In genomic region chr14:90804776-90805391, GRCh38 we compare ENCODE assay signal across 20 cellular contexts. TPM values are rescaled to one million over a fixed set of nuclear protein-coding genes. Genes with fewer than 3 reads are reported as not detected.
A peak's percentile ranks its signal among the peaks of the same experiment; 100 is the strongest.
DNase-seq lines count a peak whose midpoint lies in the region; ATAC-seq, FAIRE-seq and TF ChIP-seq lines count a peak whose summit lies in the region.
"Had no signal": no experiment of that assay in that cellular context is flagged by ENCODE, and none has a peak within 500 bp of the region (broad histone marks: within the 10 kb centered on the region; RNA-seq: fewer than 3 reads in every experiment).

No MANE protein-coding gene starts in this region.

- H3K79me1 ChIP-seq in neuronal stem cell (ENCODE audit: low read depth, low read length): peaks cover 3% of the 10 kb centered on the region

- no peak overlapping the region for H3K4me2 ChIP-seq in SK-N-SH
- peak overlapping the region; percentile 61 for H3K4me2 ChIP-seq in K562 (ENCODE audit: insufficient read depth, low read length)
- H3K4me2 ChIP-seq in neuronal stem cell (ENCODE audit: insufficient read depth, low read length, poor library complexity, severe bottlenecking): no peak overlapping the region

- no peak for DNase-seq in SK-N-SH
- DNase-seq in K562 (ENCODE audit: extremely low read depth in 1 of 4, low spot score in 3 of 4): no peak
- DNase-seq in neuronal stem cell (ENCODE audit: low spot score): no peak
- DNase-seq in upper lobe of left lung: no peak
- DNase-seq in activated T-cell treated with anti-CD3 and anti-CD28 coated beads, Interleukin-2, amount 50 U/mL, for 24 hours: no peak
- DNase-seq in thyroid gland: no peak
- DNase-seq in activated CD4-positive, alpha-beta T cell treated with anti-CD3 and anti-CD28 coated beads, Interleukin-2, amount 10 ng/mL, durations not matched to agents 24 days and 14 days: no peak
- DNase-seq: CD4-positive, alpha-beta memory T cell; MV-4-11; NCI-H1436 treated with DMSO at 0.1 percent for 48 hours; NCI-H2029 treated with DMSO at 0.1 percent for 48 hours; NCI-H2171 treated with DMSO at 0.1 percent for 48 hours; NCI-H748 treated with DMSO at 0.1 percent for 48 hours; RPMI8226 had no signal

- no peaks in the 10 kb centered on the region for H3K9me2 ChIP-seq in SK-N-SH

- H3K9me3 Mint-ChIP-seq in activated T-cell treated with anti-CD3 and anti-CD28 coated beads, Interleukin-2, amount 50 U/mL, for 24 hours: no peaks in the 10 kb centered on the region
- peaks cover 5% of the 10 kb centered on the region for H3K9me3 Mint-ChIP-seq in activated CD4-positive, alpha-beta T cell treated with anti-CD3 and anti-CD28 coated beads, Interleukin-2, amount 10 ng/mL, durations not matched to agents 24 days and 14 days
- H3K9me3 Mint-ChIP-seq: CD4-positive, alpha-beta memory T cell had no signal

- peaks cover 6% of the 10 kb centered on the region for H3K4me1 Mint-ChIP-seq in activated T-cell treated with anti-CD3 and anti-CD28 coated beads, Interleukin-2, amount 50 U/mL, for 24 hours (ENCODE audit: low read depth)
- H3K4me1 Mint-ChIP-seq in activated CD4-positive, alpha-beta T cell treated with anti-CD3 and anti-CD28 coated beads, Interleukin-2, amount 10 ng/mL, durations not matched to agents 24 days and 14 days: peaks cover 6% of the 10 kb centered on the region
- H3K4me1 Mint-ChIP-seq: B cell had no signal

- TF ChIP-seq POLR2A in K562 (conservative IDR thresholded peaks at IDR 0.05): no peak
- no peak for TF ChIP-seq POLR2A in upper lobe of left lung (IDR thresholded peaks at IDR 0.05)
- TF ChIP-seq POLR2A in thyroid gland (IDR thresholded peaks at IDR 0.05): no peak

- H3K36me3 Mint-ChIP-seq in activated T-cell treated with anti-CD3 and anti-CD28 coated beads, Interleukin-2, amount 50 U/mL, for 24 hours (ENCODE audit: low read depth): no peaks in the 10 kb centered on the region
- no peaks in the 10 kb centered on the region for H3K36me3 Mint-ChIP-seq in activated CD4-positive, alpha-beta T cell treated with anti-CD3 and anti-CD28 coated beads, Interleukin-2, amount 10 ng/mL, durations not matched to agents 24 days and 14 days (ENCODE audit: low read depth)
- H3K36me3 Mint-ChIP-seq: CD4-positive, alpha-beta memory T cell had no signal

- no peaks in the 10 kb centered on the region for H3K27me3 ChIP-seq in SK-N-SH (ENCODE audit: insufficient read depth)
- H3K27me3 ChIP-seq in K562 (ENCODE audit: control insufficient read depth in 2 of 2, insufficient read depth in 2 of 2, low read length in 2 of 2): no peaks in the 10 kb centered on the region
- H3K27me3 ChIP-seq in neuronal stem cell (ENCODE audit: control insufficient read depth in 3 of 3, insufficient read depth in 3 of 3, low read depth in 1 of 3, low read length in 3 of 3): no peaks in the 10 kb centered on the region
- H3K27me3 ChIP-seq in upper lobe of left lung: no peaks in the 10 kb centered on the region
- H3K27me3 ChIP-seq in thyroid gland: no peaks in the 10 kb centered on the region

- H3K9me3 ChIP-seq in SK-N-SH: no peaks in the 10 kb centered on the region
- no peaks in the 10 kb centered on the region for H3K9me3 ChIP-seq in K562 (replicated peaks; ENCODE audit: control insufficient read depth, insufficient read depth, low read depth, low read length)
- H3K9me3 ChIP-seq in neuronal stem cell (replicated peaks in 1 of 2; ENCODE audit: control insufficient read depth in 2 of 2, insufficient read depth in 1 of 2, low read depth in 1 of 2, low read length in 2 of 2): no peaks in the 10 kb centered on the region
- H3K9me3 ChIP-seq in upper lobe of left lung: no peaks in the 10 kb centered on the region
- H3K9me3 ChIP-seq in thyroid gland: no peaks in the 10 kb centered on the region
- H3K9me3 ChIP-seq: HAP-1 had no signal

- no peaks in the 10 kb centered on the region for H3F3A ChIP-seq in SK-N-SH (replicated peaks; ENCODE audit: insufficient read depth)

- 0 out of 2 replicates have a peak overlapping the region, but pooled peaks have one; percentile 5 for H3K9ac ChIP-seq in SK-N-SH
- H3K9ac ChIP-seq in K562 (ENCODE audit: insufficient read depth in 1 of 2, low read depth in 2 of 2, low read length in 2 of 2): peak overlapping the region; percentile 89
- no peak overlapping the region for H3K9ac ChIP-seq in neuronal stem cell (ENCODE audit: low read depth, low read length, poor library complexity)

- intact Hi-C loops in K562 (cut with micrococcal nuclease) (loop anchor here (5.0 kb wide), 1 partner anchor 423 kb away; no protein-coding TSS in a partner anchor), thyroid gland (cut with DNase I) (no loop called here)
- intact Hi-C loops in activated CD4-positive, alpha-beta T cell treated with anti-CD3 and anti-CD28 coated beads, Interleukin-2, amount 10 ng/mL, durations not matched to agents 24 days and 14 days (cut with micrococcal nuclease): no loop called here

- no peak for TF ChIP-seq CTCF in SK-N-SH (IDR thresholded peaks at IDR 0.05)
- no peak for TF ChIP-seq CTCF in K562 (IDR thresholded peaks at IDR 0.05 in 2 of 3, conservative IDR thresholded peaks at IDR 0.05 in 1 of 3; ENCODE audit: insufficient read depth in 2 of 3, low read depth in 1 of 3, low read length in 3 of 3)
- no peak for TF ChIP-seq CTCF in upper lobe of left lung (IDR thresholded peaks at IDR 0.05)
- no peak for TF ChIP-seq CTCF in thyroid gland (IDR thresholded peaks at IDR 0.05)

- FAIRE-seq in K562 (lab: Jason Lieb, UNC): no peak
- FAIRE-seq: GM19239, HTR-8/SVneo had no signal

- H3K27ac ChIP-seq in SK-N-SH (ENCODE audit: low read depth in 2 of 2, low read length in 1 of 2): peak overlapping the region; percentile 2 to 64; a peak in 3 of 4 replicates
- H3K27ac ChIP-seq in K562 (ENCODE audit: extremely low read depth, low read depth, low read length): peak overlapping the region; percentile 97
- no peak overlapping the region for H3K27ac ChIP-seq in neuronal stem cell (replicated peaks; ENCODE audit: low read length)
- H3K27ac ChIP-seq in upper lobe of left lung: peak overlapping the region; percentile 44 to 77 (median 56)
- H3K27ac ChIP-seq in thyroid gland: no peak overlapping the region
- H3K27ac ChIP-seq: 22Rv1 had no signal

- peak overlapping the region; percentile 94 for H3K14ac ChIP-seq in neuronal stem cell (ENCODE audit: low read length)

- H3K27ac Mint-ChIP-seq in activated T-cell treated with anti-CD3 and anti-CD28 coated beads, Interleukin-2, amount 50 U/mL, for 24 hours: no peak overlapping the region
- no peak overlapping the region for H3K27ac Mint-ChIP-seq in activated CD4-positive, alpha-beta T cell treated with anti-CD3 and anti-CD28 coated beads, Interleukin-2, amount 10 ng/mL, durations not matched to agents 24 days and 14 days
- H3K27ac Mint-ChIP-seq: B cell; CD4-positive, alpha-beta memory T cell had no signal

- no peak overlapping the region for H3K4ac ChIP-seq in neuronal stem cell (ENCODE audit: low read length)

- H2BK5ac ChIP-seq in neuronal stem cell (ENCODE audit: low read length): peak overlapping the region; percentile 53

- 93% methylated on average over 12 of the region's 19 CpGs for WGBS in SK-N-SH (ENCODE audit: low lambda C conversion rate)
- 67% methylated on average over 16 of the region's 19 CpGs for WGBS in K562 (ENCODE audit: insufficient coverage, low coverage, missing lambda C conversion rate)
- no CpG with 5 or more reads among the region's 19 CpGs for WGBS in neuronal stem cell (ENCODE audit: extremely low coverage in 2 of 2, insufficient read length in 2 of 2, insufficient replicate concordance in 1 of 2), 2 donors
- WGBS in upper lobe of left lung, 2 donors: 92% methylated on average over 15 to 16 of the region's 19 CpGs
- WGBS in thyroid gland, 2 donors: 90 to 91% methylated on average over 8 to 14 of the region's 19 CpGs

- peak overlapping the region; percentile 24 for H3K18ac ChIP-seq in neuronal stem cell (ENCODE audit: low read length)

- H2BK12ac ChIP-seq in neuronal stem cell (ENCODE audit: low read length): no peak overlapping the region

- H3K9me1 ChIP-seq in K562 (ENCODE audit: control insufficient read depth, insufficient read depth, low read length): no peaks in the 10 kb centered on the region

- no peak for TF ChIP-seq RAD21 in SK-N-SH (IDR thresholded peaks at IDR 0.05; ENCODE audit: low read length)
- TF ChIP-seq RAD21 in K562 (CRISPR knock-in tag; conservative IDR thresholded peaks at IDR 0.05 in 1 of 2, IDR thresholded peaks at IDR 0.05 in 1 of 2): no peak

- peak overlapping the region; percentile 34 for H3K23ac ChIP-seq in neuronal stem cell (ENCODE audit: low read depth, low read length, poor library complexity)

- in situ Hi-C loops in K562 (cut with MboI): no loop called here

- H3K4me1 ChIP-seq in SK-N-SH (ENCODE audit: control insufficient read depth in 1 of 2, insufficient read depth in 2 of 2, low read depth in 1 of 2, low read length in 1 of 2): peaks cover 8 to 24% of the 10 kb centered on the region in 2 experiments; a peak in 2 of 4 replicates
- peaks cover 72 to 83% of the 10 kb centered on the region in 2 experiments for H3K4me1 ChIP-seq in K562 (replicated peaks in 1 of 2; ENCODE audit: control insufficient read depth in 2 of 2, insufficient read depth in 2 of 2, low read length in 2 of 2)
- H3K4me1 ChIP-seq in neuronal stem cell (ENCODE audit: control insufficient read depth in 2 of 2, insufficient read depth in 1 of 2, low read depth in 1 of 2, low read length in 2 of 2): peaks cover 0 to 4% of the 10 kb centered on the region in 2 donors
- H3K4me1 ChIP-seq in upper lobe of left lung: peaks cover 13 to 39% (median 18%) of the 10 kb centered on the region in 4 donors
- H3K4me1 ChIP-seq in thyroid gland: peaks cover 0 to 7% of the 10 kb centered on the region in 2 donors
- H3K4me1 ChIP-seq: HAP-1 had no signal

- peaks cover 75% of the 10 kb centered on the region for H3K79me2 ChIP-seq in SK-N-SH (ENCODE audit: insufficient read depth)
- H3K79me2 ChIP-seq in K562 (ENCODE audit: control insufficient read depth, insufficient read depth, low read length): peaks cover 89% of the 10 kb centered on the region

- no peak overlapping the region for H2BK120ac ChIP-seq in neuronal stem cell (ENCODE audit: low read depth, low read length)

- H4K20me1 ChIP-seq in SK-N-SH (ENCODE audit: insufficient read depth): no peaks in the 10 kb centered on the region
- H4K20me1 ChIP-seq in K562 (replicated peaks; ENCODE audit: control insufficient read depth, insufficient read depth, low read length): no peaks in the 10 kb centered on the region; the same call in 1 of the 2 replicates

- no peak for ATAC-seq in SK-N-SH treated with all-trans-retinoic acid at 6 μM for 48 hours
- ATAC-seq in K562: no peak
- ATAC-seq in upper lobe of left lung (ENCODE audit: low FRiP score in 2 of 2): no peak

- H4K91ac ChIP-seq in neuronal stem cell (ENCODE audit: low read depth, low read length, poor library complexity): no peak overlapping the region

- CTCF ChIA-PET in SK-N-SH (lab: Yijun Ruan, JAX) (interaction anchor here (0.9 to 2.4 kb wide), 5 partner anchors 19 to 503 kb away, joined by 3 to 7 read pairs (median 3); no protein-coding TSS in a partner anchor), K562 (lab: Yijun Ruan, JAX; ENCODE audit: low intra/inter-chr PET ratio) (no interaction called here)

- H3K4me3 ChIP-seq in SK-N-SH (ENCODE audit: low read depth in 2 of 2, low read length in 1 of 2) (no peak overlapping the region), K562 (no peak overlapping the region), neuronal stem cell (ENCODE audit: low read length in 2 of 2) (peak overlapping the region in 1 of 2 donors; percentile 14), upper lobe of left lung (no peak overlapping the region), thyroid gland (replicated peaks in 1 of 3) (no peak overlapping the region)
- H3K4me3 ChIP-seq: HAP-1 had no signal

- H2AK5ac ChIP-seq in neuronal stem cell (ENCODE audit: low read depth, low read length): no peak overlapping the region

- H2BK15ac ChIP-seq in neuronal stem cell (ENCODE audit: low read length): no peak overlapping the region

- POLR2A ChIA-PET in SK-N-SH (lab: Yijun Ruan, JAX) (no interaction called here), K562 (lab: Yijun Ruan, JAX) (interaction anchor here (1.3 to 2.6 kb wide), 2 partner anchors 10 to 14 kb away, joined by 3 to 10 read pairs; no protein-coding TSS in a partner anchor)

- H2AFZ ChIP-seq in SK-N-SH (ENCODE audit: low read depth) (no peak overlapping the region), K562 (ENCODE audit: low read depth, low read length) (no peak overlapping the region), neuronal stem cell (ENCODE audit: low read length) (no peak overlapping the region)

- no TSS peak for BruUV-seq in K562 (replicated peaks; lab: Mats Ljungman, UMichigan)

- TF ChIP-seq EP300 in SK-N-SH (IDR thresholded peaks at IDR 0.05; ENCODE audit: borderline replicate concordance in 1 of 2, low read depth in 1 of 2, low read length in 1 of 2) (no peak), K562 (IDR thresholded peaks at IDR 0.05; ENCODE audit: low read length) (no peak), upper lobe of left lung (IDR thresholded peaks at IDR 0.05) (no peak)

- no peak overlapping the region for H3K4me3 Mint-ChIP-seq in activated T-cell treated with anti-CD3 and anti-CD28 coated beads, Interleukin-2, amount 50 U/mL, for 24 hours
- no peak overlapping the region for H3K4me3 Mint-ChIP-seq in activated CD4-positive, alpha-beta T cell treated with anti-CD3 and anti-CD28 coated beads, Interleukin-2, amount 10 ng/mL, durations not matched to agents 24 days and 14 days
- H3K4me3 Mint-ChIP-seq: B cell; CD4-positive, alpha-beta memory T cell had no signal

- H4K8ac ChIP-seq in neuronal stem cell (ENCODE audit: low read depth, low read length): no peak overlapping the region

- no peaks in the 10 kb centered on the region for H3K27me3 Mint-ChIP-seq in activated T-cell treated with anti-CD3 and anti-CD28 coated beads, Interleukin-2, amount 50 U/mL, for 24 hours
- no peaks in the 10 kb centered on the region for H3K27me3 Mint-ChIP-seq in activated CD4-positive, alpha-beta T cell treated with anti-CD3 and anti-CD28 coated beads, Interleukin-2, amount 10 ng/mL, durations not matched to agents 24 days and 14 days
- H3K27me3 Mint-ChIP-seq: CD4-positive, alpha-beta memory T cell had no signal

- H3K36me3 ChIP-seq in SK-N-SH (replicated peaks in 1 of 2; ENCODE audit: control insufficient read depth in 1 of 2, insufficient read depth in 2 of 2, low read length in 1 of 2) (no peaks in the 10 kb centered on the region), K562 (ENCODE audit: control insufficient read depth, insufficient read depth, low read length) (peaks cover 10% of the 10 kb centered on the region; the same call in 2 of the 3 replicates), neuronal stem cell (replicated peaks in 1 of 2; ENCODE audit: control insufficient read depth in 2 of 2, insufficient read depth in 2 of 2, low read length in 2 of 2) (no peaks in the 10 kb centered on the region), upper lobe of left lung (no peaks in the 10 kb centered on the region), thyroid gland (no peaks in the 10 kb centered on the region)
- H3K36me3 ChIP-seq: HAP-1 had no signal

RNA-seq across cellular contexts. Expression of gene TTC7B, which starts 11.3 kb away (rescaled TPM):
- 42.5 and 43.1 TPM in 2 replicates for polyA plus RNA-seq in SK-N-SH (2012; rRNA removed)
- 36.2 and 41.2 TPM in 2 replicates for polyA plus RNA-seq in SK-N-SH (2012; cell fraction: cytosol; rRNA removed)
- polyA plus RNA-seq in SK-N-SH (2012; cell fraction: nucleus; rRNA removed): 32.3 and 42.8 TPM in 2 replicates
- total RNA-seq in K562 (2011; cell fraction: chromatin; rRNA removed; ENCODE audit: low replicate concordance): 118 and 173 TPM in 2 replicates
- 48.5 and 49.9 TPM in 2 replicates for total RNA-seq in K562 (2011; cell fraction: nucleolus; rRNA removed)
- total RNA-seq in K562 (2011; cell fraction: nucleoplasm; rRNA removed): 66.6 and 71.6 TPM in 2 replicates
- total RNA-seq in K562 (2014; rRNA removed): 36.7 and 37.3 TPM in 2 replicates
- total RNA-seq in K562 (2014; rRNA removed; fragmentation: Illumina TruSeq; extraction: Trizol): 25.7 and 27.4 TPM in 2 replicates
- total RNA-seq in K562 (2015; rRNA removed; fragmentation: Illumina TruSeq; extraction: Trizol): 21.9 and 24.0 TPM in 2 replicates
- total RNA-seq in K562 (2021): 77.2 and 77.7 TPM in 2 replicates
- 43.3 and 50.2 TPM in 2 replicates for polyA plus RNA-seq in K562 (2011; rRNA removed)
- polyA plus RNA-seq in K562 (2011; cell fraction: cytosol; rRNA removed): 38.9 and 74.2 TPM in 2 replicates
- 51.9 and 63.4 TPM in 2 replicates for polyA plus RNA-seq in K562 (2011; cell fraction: nucleus; rRNA removed)
- 41.2 and 101 TPM in 2 replicates for polyA plus RNA-seq in K562 (2012)
- polyA plus RNA-seq in K562 (2014; fragmentation: Illumina TruSeq; extraction: Trizol): 40.1 and 41.6 TPM in 2 replicates
- 1 to 10 TPM; 2.2 to 2.5 TPM for polyA plus RNA-seq in K562 (2014; fragmentation: Nextera tagmentation; extraction: Ambion mirVana)
- polyA plus RNA-seq in K562 (2014; rRNA removed): 34.3 and 37.1 TPM in 2 replicates
- 70.1 and 70.2 TPM in 2 replicates for polyA minus RNA-seq in K562 (2011; rRNA and poly(A)+ RNA removed)
- polyA minus RNA-seq in K562 (2011; cell fraction: cytosol; rRNA and poly(A)+ RNA removed): 70.3 and 94.5 TPM in 2 replicates
- polyA minus RNA-seq in K562 (2011; cell fraction: nucleus; rRNA and poly(A)+ RNA removed): 45.9 and 78.4 TPM in 2 replicates
- polyA plus RNA-seq in neuronal stem cell (2013, experiment 1 of 2): 27.7 TPM
- 26.3 TPM for polyA plus RNA-seq in neuronal stem cell (2013, experiment 2 of 2)
- total RNA-seq in upper lobe of left lung: 10 to 100 TPM; 13.5 to 87.3 (median 37.5) TPM
- total RNA-seq in thyroid gland: 10 to 100 TPM; 19.1 to 87.6 (median 22.1) TPM
- 2.4 and 5.4 TPM in 2 replicates for total RNA-seq in activated CD4-positive, alpha-beta T cell treated with anti-CD3 and anti-CD28 coated beads, Interleukin-2, amount 10 ng/mL, durations not matched to agents 24 days and 14 days

Comparison
In these comparisons a context has a peak if more than half of its experiments do, and no peak if none do; other contexts are left out.
1. H3K27ac ChIP-seq: peak in SK-N-SH (2 of 2), K562 (single experiment) and upper lobe of left lung (4 of 4); none in neuronal stem cell (single experiment) and thyroid gland (0 of 3).